22 cellular contexts compared by ENCODE assay signal in genomic region chr20:14566505-14566904, GRCh38.
A peak's percentile ranks its signal among the peaks of the same experiment; 100 is the strongest.
DNase-seq lines count a peak whose midpoint lies in the region; ATAC-seq lines count a peak whose summit lies in the region.
"Had no signal": no experiment of that assay in that cellular context is flagged by ENCODE, and none has a peak within 500 bp of the region (broad histone marks: within the 10 kb centered on the region; RNA-seq: fewer than 3 reads in every experiment).

No MANE protein-coding gene starts in this region.

- intact Hi-C loops in Right ventricle myocardium superior (cut with DNase I) (no loop called here), cardiac septum (cut with DNase I) (no loop called here), right cardiac atrium (cut with DNase I) (no loop called here)

- no peak overlapping the region for H3K27ac ChIP-seq in right cardiac atrium (ENCODE audit: low read length)
- H3K27ac ChIP-seq: C4-2B, coronary artery, gastroesophageal sphincter had no signal

- H3K27me3 ChIP-seq in right cardiac atrium (ENCODE audit: control insufficient read depth, insufficient read depth), result no peaks in the 10 kb centered on the region
- H3K27me3 ChIP-seq: gastroesophageal sphincter had no signal

- no peak overlapping the region for H3K4me3 ChIP-seq in right cardiac atrium (ENCODE audit: low read length)
- H3K4me3 ChIP-seq: coronary artery, gastroesophageal sphincter had no signal

- whole genome bisulfite sequencing in right cardiac atrium, result 61% methylated on average over 2 of the region's 2 CpGs

- H3K4me1 ChIP-seq in right cardiac atrium (ENCODE audit: control insufficient read depth, insufficient read depth, low read length), result no peaks in the 10 kb centered on the region
- H3K4me1 ChIP-seq: gastroesophageal sphincter had no signal

- H3K9me3 ChIP-seq in right cardiac atrium (ENCODE audit: control insufficient read depth, low read length), result no peaks in the 10 kb centered on the region

- no peak for DNase-seq in Right ventricle myocardium superior
- DNase-seq in cardiac septum (ENCODE audit: low spot score), result no peak
- peak; percentile 74 for DNase-seq in dedifferentiated amniotic fluid mesenchymal stem cell (ENCODE audit: extremely low spot score)
- peak in 2 of 3 donors; percentile 16 to 18 for DNase-seq in right cardiac atrium
- DNase-seq in stromal cell of bone marrow (ENCODE audit: low read depth), result peak; percentile 82
- DNase-seq in NOMO-1 treated with DMSO at 0.1 percent for 48 hours (lab: John Stamatoyannopoulos, UW; ENCODE audit: unreplicated experiment), result no peak
- DNase-seq in RPMI8226, result no peak
- DNase-seq in stimulated activated CD4-positive, alpha-beta T cell treated with anti-CD3 and anti-CD28 coated beads, Interleukin-4, amount 100 ng/mL, for 4 hours, result no peak
- DNase-seq: 8988T; activated T-cell treated with anti-CD3 and anti-CD28 coated beads, Interleukin-2, amount 50 U/mL, for 24 hours; amniotic stem cell; KBM-7; mesendoderm; naive thymus-derived CD8-positive, alpha-beta T cell; NCI-H187 treated with DMSO at 0.1 percent for 48 hours; retina; SIG-M5; stimulated activated CD4-positive, alpha-beta T cell treated with anti-CD3 and anti-CD28 coated beads, Interleukin-15, amount 100 ng/mL, for 24 hours had no signal

- peak; percentile 18 for ATAC-seq in Right ventricle myocardium superior (ENCODE audit: poor library complexity)
- ATAC-seq in right cardiac atrium, result no peak
- ATAC-seq: activated CD4-positive, CD25-positive, alpha-beta regulatory T cell treated with anti-CD3 and anti-CD28 coated beads, Interleukin-2, amount 50 U/mL, for 24 hours; gastroesophageal sphincter; naive thymus-derived CD8-positive, alpha-beta T cell had no signal

Comparison
In these comparisons a context has a peak if more than half of its experiments do, and no peak if none do; other contexts are left out.
1. DNase-seq: peak in dedifferentiated amniotic fluid mesenchymal stem cell (single experiment), right cardiac atrium (2 of 3) and stromal cell of bone marrow (single experiment); none in Right ventricle myocardium superior (single experiment), cardiac septum (single experiment), NOMO-1 treated with DMSO at 0.1 percent for 48 hours (single experiment), RPMI8226 (single experiment) and stimulated activated CD4-positive, alpha-beta T cell treated with anti-CD3 and anti-CD28 coated beads, Interleukin-4, amount 100 ng/mL, for 4 hours (0 of 2).